In the genomic region with DNA sequence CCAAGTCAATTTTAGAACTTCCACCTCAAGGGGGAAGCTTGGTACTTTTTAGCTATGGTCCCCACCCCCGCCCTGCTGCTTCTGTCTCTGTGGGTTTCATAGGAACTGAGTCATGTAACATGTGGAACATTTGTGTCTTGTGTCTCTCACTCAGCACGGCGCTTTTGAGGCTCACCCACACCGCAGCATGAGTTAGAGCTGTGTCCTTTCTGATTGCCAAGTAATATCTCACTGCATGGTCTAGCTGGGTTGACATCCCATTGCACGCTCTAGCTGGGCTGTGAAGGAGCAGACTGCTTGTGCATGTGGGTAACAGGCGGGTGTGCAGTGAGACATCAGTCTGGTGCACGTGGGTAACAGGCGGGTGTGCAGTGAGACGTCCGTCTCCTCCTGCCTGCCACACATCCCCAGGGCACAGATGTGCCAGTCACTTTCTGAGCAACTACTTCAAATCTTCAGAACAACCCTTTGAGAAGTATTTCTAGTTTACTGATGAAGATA, we compare ENCODE assay signal across 1 cellular context.
A peak's percentile ranks its signal among the peaks of the same experiment; 100 is the strongest.
TF ChIP-seq lines count a peak whose summit lies in the region.

No MANE protein-coding gene starts in this region.

TF ChIP-seq in HepG2, 621 proteins besides CTCF, POLR2A, EP300 and RAD21 (continues in another document):
- TF ChIP-seq GATAD1 (CRISPR knock-in tag; IDR thresholded peaks at IDR 0.05) (no peak), ELF3 (CRISPR knock-in tag; IDR thresholded peaks at IDR 0.05) (no peak), AKAP8 (CRISPR knock-in tag; IDR thresholded peaks at IDR 0.05) (peak; percentile 64; the same call in 1 of the 2 replicates), ZNF572 (CRISPR knock-in tag; IDR thresholded peaks at IDR 0.05) (no peak), KLF16 (CRISPR knock-in tag; IDR thresholded peaks at IDR 0.05) (no peak), NR2F6 (IDR thresholded peaks at IDR 0.05) (no peak), NR2F6 (CRISPR knock-in tag; IDR thresholded peaks at IDR 0.05) (no peak), RBM22 (optimal IDR thresholded peaks at IDR 0.05; ENCODE audit: low read length) (peak; percentile 73), ZNF30 (CRISPR knock-in tag; IDR thresholded peaks at IDR 0.05) (no peak), THYN1 (CRISPR knock-in tag; IDR thresholded peaks at IDR 0.05; ENCODE audit: borderline replicate concordance, low read depth) (no peak), AGO2 (optimal IDR thresholded peaks at IDR 0.05; ENCODE audit: low read depth, low read length) (peak; percentile 84), PAF1 (CRISPR knock-in tag; IDR thresholded peaks at IDR 0.05) (peak; percentile 24; the same call in 1 of the 2 replicates), SETDB1 (CRISPR knock-in tag; IDR thresholded peaks at IDR 0.05; ENCODE audit: borderline replicate concordance) (no peak), POLR2G (IDR thresholded peaks at IDR 0.05; ENCODE audit: low read depth, low read length) (peak; percentile 43; the same call in 1 of the 2 replicates), ZNF577 (CRISPR knock-in tag; IDR thresholded peaks at IDR 0.05; ENCODE audit: borderline replicate concordance, low read depth) (no peak), ZNF350 (CRISPR knock-in tag; IDR thresholded peaks at IDR 0.05; ENCODE audit: borderline replicate concordance, low read depth) (no peak), CBX2 (IDR thresholded peaks at IDR 0.05; ENCODE audit: low read depth, low read length) (no peak), CBX2 (CRISPR knock-in tag; IDR thresholded peaks at IDR 0.05; ENCODE audit: low read depth) (no peak), ZNF441 (CRISPR knock-in tag; IDR thresholded peaks at IDR 0.05; ENCODE audit: borderline replicate concordance) (no peak), ZNF570 (CRISPR knock-in tag; IDR thresholded peaks at IDR 0.05; ENCODE audit: borderline replicate concordance) (no peak), ZNF136 (CRISPR knock-in tag; IDR thresholded peaks at IDR 0.05; ENCODE audit: low read depth) (no peak), HNRNPK (IDR thresholded peaks at IDR 0.05; ENCODE audit: low read depth, low read length, poor library complexity, severe bottlenecking) (no peak), BORCS8-MEF2B (CRISPR knock-in tag; IDR thresholded peaks at IDR 0.05) (peak; percentile 22; the same call in 1 of the 2 replicates), ZNF550 (CRISPR knock-in tag; IDR thresholded peaks at IDR 0.05; ENCODE audit: borderline replicate concordance) (no peak), SALL2 (CRISPR knock-in tag; IDR thresholded peaks at IDR 0.05) (no peak), SRSF4 (IDR thresholded peaks at IDR 0.05; ENCODE audit: low read depth, low read length, poor library complexity, severe bottlenecking) (no peak)
- TF ChIP-seq, protein P1, sequence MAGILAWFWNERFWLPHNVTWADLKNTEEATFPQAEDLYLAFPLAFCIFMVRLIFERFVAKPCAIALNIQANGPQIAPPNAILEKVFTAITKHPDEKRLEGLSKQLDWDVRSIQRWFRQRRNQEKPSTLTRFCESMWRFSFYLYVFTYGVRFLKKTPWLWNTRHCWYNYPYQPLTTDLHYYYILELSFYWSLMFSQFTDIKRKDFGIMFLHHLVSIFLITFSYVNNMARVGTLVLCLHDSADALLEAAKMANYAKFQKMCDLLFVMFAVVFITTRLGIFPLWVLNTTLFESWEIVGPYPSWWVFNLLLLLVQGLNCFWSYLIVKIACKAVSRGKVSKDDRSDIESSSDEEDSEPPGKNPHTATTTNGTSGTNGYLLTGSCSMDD (CRISPR knock-in tag; IDR thresholded peaks at IDR 0.05), result no peak
- TF ChIP-seq, protein P2, sequence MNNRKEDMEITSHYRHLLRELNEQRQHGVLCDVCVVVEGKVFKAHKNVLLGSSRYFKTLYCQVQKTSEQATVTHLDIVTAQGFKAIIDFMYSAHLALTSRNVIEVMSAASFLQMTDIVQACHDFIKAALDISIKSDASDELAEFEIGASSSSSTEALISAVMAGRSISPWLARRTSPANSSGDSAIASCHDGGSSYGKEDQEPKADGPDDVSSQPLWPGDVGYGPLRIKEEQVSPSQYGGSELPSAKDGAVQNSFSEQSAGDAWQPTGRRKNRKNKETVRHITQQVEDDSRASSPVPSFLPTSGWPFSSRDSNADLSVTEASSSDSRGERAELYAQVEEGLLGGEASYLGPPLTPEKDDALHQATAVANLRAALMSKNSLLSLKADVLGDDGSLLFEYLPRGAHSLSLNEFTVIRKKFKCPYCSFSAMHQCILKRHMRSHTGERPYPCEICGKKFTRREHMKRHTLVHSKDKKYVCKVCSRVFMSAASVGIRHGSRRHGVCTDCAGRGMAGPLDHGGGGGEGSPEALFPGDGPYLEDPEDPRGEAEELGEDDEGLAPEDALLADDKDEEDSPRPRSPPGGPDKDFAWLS (CRISPR knock-in tag; IDR thresholded peaks at IDR 0.05; ENCODE audit: borderline replicate concordance), result no peak
- TF ChIP-seq, protein P3, sequence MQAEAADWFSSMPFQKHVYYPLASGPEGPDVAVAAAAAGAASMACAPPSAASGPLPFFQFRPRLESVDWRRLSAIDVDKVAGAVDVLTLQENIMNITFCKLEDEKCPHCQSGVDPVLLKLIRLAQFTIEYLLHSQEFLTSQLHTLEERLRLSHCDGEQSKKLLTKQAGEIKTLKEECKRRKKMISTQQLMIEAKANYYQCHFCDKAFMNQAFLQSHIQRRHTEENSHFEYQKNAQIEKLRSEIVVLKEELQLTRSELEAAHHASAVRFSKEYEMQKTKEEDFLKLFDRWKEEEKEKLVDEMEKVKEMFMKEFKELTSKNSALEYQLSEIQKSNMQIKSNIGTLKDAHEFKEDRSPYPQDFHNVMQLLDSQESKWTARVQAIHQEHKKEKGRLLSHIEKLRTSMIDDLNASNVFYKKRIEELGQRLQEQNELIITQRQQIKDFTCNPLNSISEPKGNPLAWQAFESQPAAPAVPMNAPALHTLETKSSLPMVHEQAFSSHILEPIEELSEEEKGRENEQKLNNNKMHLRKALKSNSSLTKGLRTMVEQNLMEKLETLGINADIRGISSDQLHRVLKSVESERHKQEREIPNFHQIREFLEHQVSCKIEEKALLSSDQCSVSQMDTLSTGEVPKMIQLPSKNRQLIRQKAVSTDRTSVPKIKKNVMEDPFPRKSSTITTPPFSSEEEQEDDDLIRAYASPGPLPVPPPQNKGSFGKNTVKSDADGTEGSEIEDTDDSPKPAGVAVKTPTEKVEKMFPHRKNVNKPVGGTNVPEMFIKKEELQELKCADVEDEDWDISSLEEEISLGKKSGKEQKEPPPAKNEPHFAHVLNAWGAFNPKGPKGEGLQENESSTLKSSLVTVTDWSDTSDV (CRISPR knock-in tag; IDR thresholded peaks at IDR 0.05), result no peak
- TF ChIP-seq, protein P4, sequence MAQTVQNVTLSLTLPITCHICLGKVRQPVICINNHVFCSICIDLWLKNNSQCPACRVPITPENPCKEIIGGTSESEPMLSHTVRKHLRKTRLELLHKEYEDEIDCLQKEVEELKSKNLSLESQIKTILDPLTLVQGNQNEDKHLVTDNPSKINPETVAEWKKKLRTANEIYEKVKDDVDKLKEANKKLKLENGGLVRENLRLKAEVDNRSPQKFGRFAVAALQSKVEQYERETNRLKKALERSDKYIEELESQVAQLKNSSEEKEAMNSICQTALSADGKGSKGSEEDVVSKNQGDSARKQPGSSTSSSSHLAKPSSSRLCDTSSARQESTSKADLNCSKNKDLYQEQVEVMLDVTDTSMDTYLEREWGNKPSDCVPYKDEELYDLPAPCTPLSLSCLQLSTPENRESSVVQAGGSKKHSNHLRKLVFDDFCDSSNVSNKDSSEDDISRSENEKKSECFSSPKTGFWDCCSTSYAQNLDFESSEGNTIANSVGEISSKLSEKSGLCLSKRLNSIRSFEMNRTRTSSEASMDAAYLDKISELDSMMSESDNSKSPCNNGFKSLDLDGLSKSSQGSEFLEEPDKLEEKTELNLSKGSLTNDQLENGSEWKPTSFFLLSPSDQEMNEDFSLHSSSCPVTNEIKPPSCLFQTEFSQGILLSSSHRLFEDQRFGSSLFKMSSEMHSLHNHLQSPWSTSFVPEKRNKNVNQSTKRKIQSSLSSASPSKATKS (CRISPR knock-in tag; IDR thresholded peaks at IDR 0.05), result no peak
- TF ChIP-seq, protein P5, sequence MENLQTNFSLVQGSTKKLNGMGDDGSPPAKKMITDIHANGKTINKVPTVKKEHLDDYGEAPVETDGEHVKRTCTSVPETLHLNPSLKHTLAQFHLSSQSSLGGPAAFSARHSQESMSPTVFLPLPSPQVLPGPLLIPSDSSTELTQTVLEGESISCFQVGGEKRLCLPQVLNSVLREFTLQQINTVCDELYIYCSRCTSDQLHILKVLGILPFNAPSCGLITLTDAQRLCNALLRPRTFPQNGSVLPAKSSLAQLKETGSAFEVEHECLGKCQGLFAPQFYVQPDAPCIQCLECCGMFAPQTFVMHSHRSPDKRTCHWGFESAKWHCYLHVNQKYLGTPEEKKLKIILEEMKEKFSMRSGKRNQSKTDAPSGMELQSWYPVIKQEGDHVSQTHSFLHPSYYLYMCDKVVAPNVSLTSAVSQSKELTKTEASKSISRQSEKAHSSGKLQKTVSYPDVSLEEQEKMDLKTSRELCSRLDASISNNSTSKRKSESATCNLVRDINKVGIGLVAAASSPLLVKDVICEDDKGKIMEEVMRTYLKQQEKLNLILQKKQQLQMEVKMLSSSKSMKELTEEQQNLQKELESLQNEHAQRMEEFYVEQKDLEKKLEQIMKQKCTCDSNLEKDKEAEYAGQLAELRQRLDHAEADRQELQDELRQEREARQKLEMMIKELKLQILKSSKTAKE (CRISPR knock-in tag; IDR thresholded peaks at IDR 0.05; ENCODE audit: borderline replicate concordance), result no peak
- TF ChIP-seq, protein P6, sequence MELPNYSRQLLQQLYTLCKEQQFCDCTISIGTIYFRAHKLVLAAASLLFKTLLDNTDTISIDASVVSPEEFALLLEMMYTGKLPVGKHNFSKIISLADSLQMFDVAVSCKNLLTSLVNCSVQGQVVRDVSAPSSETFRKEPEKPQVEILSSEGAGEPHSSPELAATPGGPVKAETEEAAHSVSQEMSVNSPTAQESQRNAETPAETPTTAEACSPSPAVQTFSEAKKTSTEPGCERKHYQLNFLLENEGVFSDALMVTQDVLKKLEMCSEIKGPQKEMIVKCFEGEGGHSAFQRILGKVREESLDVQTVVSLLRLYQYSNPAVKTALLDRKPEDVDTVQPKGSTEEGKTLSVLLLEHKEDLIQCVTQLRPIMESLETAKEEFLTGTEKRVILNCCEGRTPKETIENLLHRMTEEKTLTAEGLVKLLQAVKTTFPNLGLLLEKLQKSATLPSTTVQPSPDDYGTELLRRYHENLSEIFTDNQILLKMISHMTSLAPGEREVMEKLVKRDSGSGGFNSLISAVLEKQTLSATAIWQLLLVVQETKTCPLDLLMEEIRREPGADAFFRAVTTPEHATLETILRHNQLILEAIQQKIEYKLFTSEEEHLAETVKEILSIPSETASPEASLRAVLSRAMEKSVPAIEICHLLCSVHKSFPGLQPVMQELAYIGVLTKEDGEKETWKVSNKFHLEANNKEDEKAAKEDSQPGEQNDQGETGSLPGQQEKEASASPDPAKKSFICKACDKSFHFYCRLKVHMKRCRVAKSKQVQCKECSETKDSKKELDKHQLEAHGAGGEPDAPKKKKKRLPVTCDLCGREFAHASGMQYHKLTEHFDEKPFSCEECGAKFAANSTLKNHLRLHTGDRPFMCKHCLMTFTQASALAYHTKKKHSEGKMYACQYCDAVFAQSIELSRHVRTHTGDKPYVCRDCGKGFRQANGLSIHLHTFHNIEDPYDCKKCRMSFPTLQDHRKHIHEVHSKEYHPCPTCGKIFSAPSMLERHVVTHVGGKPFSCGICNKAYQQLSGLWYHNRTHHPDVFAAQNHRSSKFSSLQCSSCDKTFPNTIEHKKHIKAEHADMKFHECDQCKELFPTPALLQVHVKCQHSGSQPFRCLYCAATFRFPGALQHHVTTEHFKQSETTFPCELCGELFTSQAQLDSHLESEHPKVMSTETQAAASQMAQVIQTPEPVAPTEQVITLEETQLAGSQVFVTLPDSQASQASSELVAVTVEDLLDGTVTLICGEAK (IDR thresholded peaks at IDR 0.05), result no peak
- TF ChIP-seq, protein P6 (CRISPR knock-in tag; IDR thresholded peaks at IDR 0.05), result no peak
- TF ChIP-seq, protein P7, sequence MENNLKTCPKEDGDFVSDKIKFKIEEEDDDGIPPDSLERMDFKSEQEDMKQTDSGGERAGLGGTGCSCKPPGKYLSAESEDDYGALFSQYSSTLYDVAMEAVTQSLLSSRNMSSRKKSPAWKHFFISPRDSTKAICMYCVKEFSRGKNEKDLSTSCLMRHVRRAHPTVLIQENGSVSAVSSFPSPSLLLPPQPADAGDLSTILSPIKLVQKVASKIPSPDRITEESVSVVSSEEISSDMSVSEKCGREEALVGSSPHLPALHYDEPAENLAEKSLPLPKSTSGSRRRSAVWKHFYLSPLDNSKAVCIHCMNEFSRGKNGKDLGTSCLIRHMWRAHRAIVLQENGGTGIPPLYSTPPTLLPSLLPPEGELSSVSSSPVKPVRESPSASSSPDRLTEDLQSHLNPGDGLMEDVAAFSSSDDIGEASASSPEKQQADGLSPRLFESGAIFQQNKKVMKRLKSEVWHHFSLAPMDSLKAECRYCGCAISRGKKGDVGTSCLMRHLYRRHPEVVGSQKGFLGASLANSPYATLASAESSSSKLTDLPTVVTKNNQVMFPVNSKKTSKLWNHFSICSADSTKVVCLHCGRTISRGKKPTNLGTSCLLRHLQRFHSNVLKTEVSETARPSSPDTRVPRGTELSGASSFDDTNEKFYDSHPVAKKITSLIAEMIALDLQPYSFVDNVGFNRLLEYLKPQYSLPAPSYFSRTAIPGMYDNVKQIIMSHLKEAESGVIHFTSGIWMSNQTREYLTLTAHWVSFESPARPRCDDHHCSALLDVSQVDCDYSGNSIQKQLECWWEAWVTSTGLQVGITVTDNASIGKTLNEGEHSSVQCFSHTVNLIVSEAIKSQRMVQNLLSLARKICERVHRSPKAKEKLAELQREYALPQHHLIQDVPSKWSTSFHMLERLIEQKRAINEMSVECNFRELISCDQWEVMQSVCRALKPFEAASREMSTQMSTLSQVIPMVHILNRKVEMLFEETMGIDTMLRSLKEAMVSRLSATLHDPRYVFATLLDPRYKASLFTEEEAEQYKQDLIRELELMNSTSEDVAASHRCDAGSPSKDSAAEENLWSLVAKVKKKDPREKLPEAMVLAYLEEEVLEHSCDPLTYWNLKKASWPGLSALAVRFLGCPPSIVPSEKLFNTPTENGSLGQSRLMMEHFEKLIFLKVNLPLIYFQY (CRISPR knock-in tag; IDR thresholded peaks at IDR 0.05; ENCODE audit: borderline replicate concordance), result no peak
